Comparison of ENCODE assay signal across 9 cellular contexts in genomic region chr12:23282701-23283100, GRCh38.
"Had no signal": no experiment of that assay in that cellular context is flagged by ENCODE, and none has a peak within 500 bp of the region (broad histone marks: within the 10 kb centered on the region; RNA-seq: fewer than 3 reads in every experiment).

No MANE protein-coding gene starts in this region.

- H2AFZ ChIP-seq: GM23248, GM23338 had no signal

- H3K36me3 ChIP-seq: HAP-1 had no signal

- H3K27ac ChIP-seq: GM23248 had no signal

- H3K4me2 ChIP-seq: GM23338 had no signal

- H3K4me3 ChIP-seq: GM23248, GM23338, HAP-1 had no signal

- FAIRE-seq: H54 had no signal

- H3K27ac Mint-ChIP-seq: GM23338, H9 had no signal

- H3K4me1 ChIP-seq: HAP-1 had no signal

- ATAC-seq: GM23338, HCT116 had no signal

- H3K9me3 ChIP-seq: HAP-1 had no signal

- H3K9ac ChIP-seq: GM23248 had no signal

- H3K4me1 Mint-ChIP-seq: GM23338, H9 had no signal

- DNase-seq: GM23248, GOT3, H7, H9, HCEC 1CT had no signal

- H3K4me3 Mint-ChIP-seq: GM23338, H9 had no signal
